ENCODE assay signal across 16 cellular contexts in the genomic region with DNA sequence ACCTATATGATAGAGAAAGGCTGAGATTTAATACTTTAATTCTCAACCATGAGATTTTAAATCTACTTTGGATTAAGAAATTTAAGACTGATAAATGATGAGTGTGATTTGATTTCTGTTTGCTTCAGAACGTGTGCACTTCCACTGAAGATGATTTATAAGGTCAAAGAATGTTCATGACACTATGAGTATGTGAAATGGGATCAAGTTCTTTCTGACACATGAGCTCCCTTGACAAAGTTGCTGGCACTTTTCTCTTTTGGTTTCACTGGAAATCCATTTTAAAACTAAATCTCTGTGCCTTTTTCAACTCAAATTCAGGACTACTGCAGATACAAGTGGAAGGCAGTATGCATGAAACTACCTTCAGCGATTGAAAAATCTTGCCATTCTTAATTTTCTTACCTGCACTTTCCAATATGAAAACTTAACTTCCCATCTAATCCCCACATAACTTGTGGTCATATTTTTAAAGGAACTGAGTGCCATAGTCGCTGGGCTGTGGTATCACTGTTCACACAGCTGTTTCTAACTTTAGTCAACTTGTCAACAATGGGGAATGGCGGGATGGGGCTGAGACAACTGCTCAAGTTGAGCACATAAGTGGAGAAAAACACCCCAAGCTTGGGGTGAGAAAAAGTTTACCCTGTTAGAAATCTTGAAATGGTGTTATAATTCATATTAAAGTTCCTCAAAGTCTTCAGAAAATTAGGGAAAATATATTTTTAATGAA. TPM values are rescaled to one million over a fixed set of nuclear protein-coding genes. Genes with fewer than 3 reads are reported as not detected.
"Had no signal": no experiment of that assay in that cellular context is flagged by ENCODE, and none has a peak within 500 bp of the region (broad histone marks: within the 10 kb centered on the region; RNA-seq: fewer than 3 reads in every experiment).

No MANE protein-coding gene starts in this region.

- H3K27me3 ChIP-seq: adrenal gland, brain microvascular endothelial cell, esophagus muscularis mucosa, neural progenitor cell, spleen had no signal

- H3K9me3 Mint-ChIP-seq: activated CD4-positive, alpha-beta T cell treated with anti-CD3 and anti-CD28 coated beads, Interleukin-2, amount 10 ng/mL, durations not matched to agents 7 days and 5 days; neural progenitor cell; stimulated activated memory B cell treated with anti-CD40 and anti-IgM and Interleukin-4, amounts not matched to agents 10 μg/mL and 1 μg/mL and 100 μg/mL, for 72 hours; T-helper 1 cell treated with Interleukin-12 subunit alpha and Interleukin-12 subunit beta and Interleukin-4 antibody, amounts not matched to agents 30 μg/mL and 1 μg/mL, for 36 hours; type B pancreatic cell had no signal

- H3K4me1 ChIP-seq: parathyroid adenoma had no signal

- H3K27me3 Mint-ChIP-seq: activated CD4-positive, alpha-beta T cell treated with anti-CD3 and anti-CD28 coated beads, Interleukin-2, amount 10 ng/mL, durations not matched to agents 7 days and 5 days; stimulated activated memory B cell treated with anti-CD40 and anti-IgM and Interleukin-4, amounts not matched to agents 10 μg/mL and 1 μg/mL and 100 μg/mL, for 72 hours; type B pancreatic cell had no signal

- H3K27ac Mint-ChIP-seq: activated CD4-positive, alpha-beta T cell treated with anti-CD3 and anti-CD28 coated beads, Interleukin-2, amount 10 ng/mL, durations not matched to agents 7 days and 5 days; neural progenitor cell; stimulated activated memory B cell treated with anti-CD40 and anti-IgM and Interleukin-4, amounts not matched to agents 10 μg/mL and 1 μg/mL and 100 μg/mL, for 72 hours; T-helper 1 cell treated with Interleukin-12 subunit alpha and Interleukin-12 subunit beta and Interleukin-4 antibody, amounts not matched to agents 30 μg/mL and 1 μg/mL, for 36 hours; type B pancreatic cell had no signal

- H3K9ac ChIP-seq: neural progenitor cell, parathyroid adenoma had no signal

- H3K9me3 ChIP-seq: adrenal gland, esophagus muscularis mucosa, spleen had no signal

- H3K36me3 ChIP-seq: adrenal gland, brain microvascular endothelial cell, esophagus muscularis mucosa, neural progenitor cell, spleen had no signal

- H3K36me3 Mint-ChIP-seq: neural progenitor cell, type B pancreatic cell had no signal

- H3K27ac ChIP-seq: adrenal gland, brain microvascular endothelial cell, esophagus muscularis mucosa, neural progenitor cell, parathyroid adenoma, spleen had no signal

- DNase-seq: activated CD4-positive, alpha-beta T cell treated with anti-CD3 and anti-CD28 coated beads, Interleukin-2, amount 10 ng/mL, durations not matched to agents 7 days and 5 days; activated CD4-positive, CD25-positive, alpha-beta regulatory T cell; activated naive CD4-positive, alpha-beta T cell treated with anti-CD3 and anti-CD28 coated beads, Interleukin-2, amount 50 U/mL, for 16 hours; activated T-cell treated with anti-CD3 and anti-CD28 coated beads, Interleukin-2, amount 50 U/mL, for 1 hour; adrenal gland; brain microvascular endothelial cell; foreskin fibroblast; spleen; stimulated activated CD4-positive, alpha-beta T cell treated with anti-CD3 and anti-CD28 coated beads, Interleukin-1b, Interleukin-23, amount 100 ng/mL, for 48 hours had no signal

- H3K4me3 Mint-ChIP-seq: activated CD4-positive, alpha-beta T cell treated with anti-CD3 and anti-CD28 coated beads, Interleukin-2, amount 10 ng/mL, durations not matched to agents 7 days and 5 days; neural progenitor cell; stimulated activated memory B cell treated with anti-CD40 and anti-IgM and Interleukin-4, amounts not matched to agents 10 μg/mL and 1 μg/mL and 100 μg/mL, for 72 hours; T-helper 1 cell treated with Interleukin-12 subunit alpha and Interleukin-12 subunit beta and Interleukin-4 antibody, amounts not matched to agents 30 μg/mL and 1 μg/mL, for 36 hours; type B pancreatic cell had no signal

- H3K4me1 Mint-ChIP-seq: stimulated activated memory B cell treated with anti-CD40 and anti-IgM and Interleukin-4, amounts not matched to agents 10 μg/mL and 1 μg/mL and 100 μg/mL, for 72 hours had no signal

- H3K4me3 ChIP-seq: adrenal gland, esophagus muscularis mucosa, neural progenitor cell, spleen had no signal

RNA-seq across cellular contexts. Expression of gene TTN, which starts 51.8 kb away (rescaled TPM):
- total RNA-seq: chondrocyte had no signal
